9 cellular contexts compared by ENCODE assay signal in the genomic region with DNA sequence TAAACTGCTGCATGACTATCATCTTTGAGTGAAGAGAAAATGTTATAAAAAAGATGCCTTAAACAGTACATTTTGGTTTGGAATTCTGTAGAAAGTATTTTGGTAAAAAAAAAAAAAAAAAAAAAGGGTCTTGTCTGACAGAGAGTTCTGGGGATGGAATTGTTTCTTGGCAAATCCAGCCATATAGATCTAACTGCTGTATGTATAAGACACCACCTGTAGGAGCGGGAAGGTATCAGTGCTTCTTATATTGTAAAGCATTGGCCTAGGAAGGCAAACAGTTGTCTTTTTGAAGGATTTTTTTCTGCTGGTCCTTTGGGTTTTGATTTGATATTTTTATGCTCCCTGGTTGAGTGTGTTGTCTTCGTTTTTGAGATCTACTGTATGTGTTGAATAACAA. TPM values are rescaled to one million over a fixed set of nuclear protein-coding genes. Genes with fewer than 3 reads are reported as not detected.
DNase-seq lines count a peak whose midpoint lies in the region; ATAC-seq and TF ChIP-seq lines count a peak whose summit lies in the region.
"Had no signal": no experiment of that assay in that cellular context is flagged by ENCODE, and none has a peak within 500 bp of the region (broad histone marks: within the 10 kb centered on the region; RNA-seq: fewer than 3 reads in every experiment).

No MANE protein-coding gene starts in this region.

- no peak for ATAC-seq in activated CD8-positive, alpha-beta memory T cell treated with anti-CD3 and anti-CD28 coated beads, Interleukin-2, amount 10 ng/mL, durations not matched to agents 7 days and 5 days
- ATAC-seq in IMR-90 (ENCODE audit: low read depth): no peak
- no peak for ATAC-seq in activated naive CD8-positive, alpha-beta T cell treated with anti-CD3 and anti-CD28 coated beads, Interleukin-2, amount 10 ng/mL, durations not matched to agents 7 days and 5 days (ENCODE audit: low read depth)

- no peak overlapping the region for H4K5ac ChIP-seq in IMR-90 (ENCODE audit: low read depth, low read length)

- peaks cover 8% of the 10 kb centered on the region for H3K4me1 ChIP-seq in IMR-90 (ENCODE audit: control insufficient read depth, insufficient read depth, low read length)

- CTCF ChIA-PET in activated CD8-positive, alpha-beta memory T cell treated with anti-CD3 and anti-CD28 coated beads, Interleukin-2, amount 10 ng/mL, durations not matched to agents 7 days and 5 days (lab: Charles Lee): interaction anchor here (0.7 to 12.4 kb wide), 3 partner anchors 17 to 38 kb away, joined by 3 to 130 read pairs (median 3); no protein-coding TSS in a partner anchor
- CTCF ChIA-PET in IMR-90 (lab: Yijun Ruan, JAX): interaction anchor here (0.6 to 5.1 kb wide), 2 partner anchors 28 to 267 kb away, joined by 5 to 31 read pairs; no protein-coding TSS in a partner anchor

- H3K27me3 Mint-ChIP-seq in activated CD8-positive, alpha-beta memory T cell treated with anti-CD3 and anti-CD28 coated beads, Interleukin-2, amount 10 ng/mL, durations not matched to agents 7 days and 5 days: peaks cover 9% of the 10 kb centered on the region
- peaks cover 8% of the 10 kb centered on the region for H3K27me3 Mint-ChIP-seq in activated naive CD8-positive, alpha-beta T cell treated with anti-CD3 and anti-CD28 coated beads, Interleukin-2, amount 10 ng/mL, durations not matched to agents 7 days and 5 days
- peaks cover 64% of the 10 kb centered on the region for H3K27me3 Mint-ChIP-seq in nephron (ENCODE audit: low read depth)

- H4K91ac ChIP-seq in IMR-90 (ENCODE audit: insufficient read depth, low read depth, low read length): no peak overlapping the region

- peak overlapping the region; percentile 19; the same call in 1 of the 2 replicates for H3K4me2 ChIP-seq in IMR-90 (ENCODE audit: low read depth, low read length)

- POLR2A ChIA-PET in IMR-90 (lab: Charles Lee; ENCODE audit: unreplicated experiment): no interaction called here
- POLR2A ChIA-PET in activated naive CD8-positive, alpha-beta T cell treated with anti-CD3 and anti-CD28 coated beads, Interleukin-2, amount 10 ng/mL, durations not matched to agents 7 days and 5 days (lab: Charles Lee): interaction anchor here (2.1 kb wide), 1 partner anchor 9 kb away, joined by 6 read pairs; no protein-coding TSS in a partner anchor

- H3K4ac ChIP-seq in IMR-90 (ENCODE audit: low read depth, low read length): no peak overlapping the region

- H3K56ac ChIP-seq in IMR-90 (ENCODE audit: extremely low read depth, insufficient read depth, low read length): no peak overlapping the region

- H3K9me1 ChIP-seq in IMR-90 (ENCODE audit: insufficient read depth, low read length): 0 out of 2 replicates have a peak, but pooled peaks cover 6% of the 10 kb centered on the region

- no peak overlapping the region for H2BK20ac ChIP-seq in IMR-90 (ENCODE audit: low read depth, low read length)

- no peak overlapping the region for H4K8ac ChIP-seq in IMR-90 (ENCODE audit: low read depth in 2 of 2, low read length in 2 of 2)

- no peak overlapping the region for H3K18ac ChIP-seq in IMR-90 (ENCODE audit: low read depth, low read length)

- no TSS peak for BruUV-seq in IMR-90 (replicated peaks; lab: Mats Ljungman, UMichigan)

- H3K14ac ChIP-seq in IMR-90 (replicated peaks; ENCODE audit: low read depth, low read length): no peak overlapping the region

- no peak overlapping the region; the same call in 1 of the 2 replicates for H3K23ac ChIP-seq in IMR-90 (ENCODE audit: low read depth, low read length)

- no peak overlapping the region for H2AK5ac ChIP-seq in IMR-90 (ENCODE audit: low read depth, low read length)

- peaks cover 50% of the 10 kb centered on the region for H3K4me1 Mint-ChIP-seq in activated CD8-positive, alpha-beta memory T cell treated with anti-CD3 and anti-CD28 coated beads, Interleukin-2, amount 10 ng/mL, durations not matched to agents 7 days and 5 days
- H3K4me1 Mint-ChIP-seq in activated naive CD8-positive, alpha-beta T cell treated with anti-CD3 and anti-CD28 coated beads, Interleukin-2, amount 10 ng/mL, durations not matched to agents 7 days and 5 days: peaks cover 44% of the 10 kb centered on the region
- peaks cover 35% of the 10 kb centered on the region for H3K4me1 Mint-ChIP-seq in nephron

- H3K9me3 ChIP-seq in IMR-90 (ENCODE audit: control insufficient read depth, insufficient read depth, low read length): no peaks in the 10 kb centered on the region

- WGBS in IMR-90 (ENCODE audit: extremely low coverage in 2 of 2, insufficient read length in 1 of 2), 2 experiments: no CpG with 5 or more reads among the region's 2 CpGs

- no peak overlapping the region for H3K4me3 ChIP-seq in IMR-90 (ENCODE audit: insufficient read depth, low read depth, low read length)

- H3K27ac Mint-ChIP-seq in activated CD8-positive, alpha-beta memory T cell treated with anti-CD3 and anti-CD28 coated beads, Interleukin-2, amount 10 ng/mL, durations not matched to agents 7 days and 5 days: no peak overlapping the region
- no peak overlapping the region for H3K27ac Mint-ChIP-seq in activated naive CD8-positive, alpha-beta T cell treated with anti-CD3 and anti-CD28 coated beads, Interleukin-2, amount 10 ng/mL, durations not matched to agents 7 days and 5 days
- no peak overlapping the region for H3K27ac Mint-ChIP-seq in nephron

- H2BK120ac ChIP-seq in IMR-90 (ENCODE audit: low read depth, low read length): no peak overlapping the region

- TF ChIP-seq RAD21 in IMR-90 (IDR thresholded peaks at IDR 0.05; ENCODE audit: low read length): no peak

- H2AK9ac ChIP-seq in IMR-90 (replicated peaks; ENCODE audit: low read depth, low read length, poor library complexity): no peak overlapping the region

- H3K27me3 ChIP-seq in IMR-90 (ENCODE audit: control insufficient read depth, insufficient read depth, low read length): no peaks in the 10 kb centered on the region

- H3K36me3 Mint-ChIP-seq in activated CD8-positive, alpha-beta memory T cell treated with anti-CD3 and anti-CD28 coated beads, Interleukin-2, amount 10 ng/mL, durations not matched to agents 7 days and 5 days: peaks cover 7% of the 10 kb centered on the region
- H3K36me3 Mint-ChIP-seq in activated naive CD8-positive, alpha-beta T cell treated with anti-CD3 and anti-CD28 coated beads, Interleukin-2, amount 10 ng/mL, durations not matched to agents 7 days and 5 days: peaks cover 7% of the 10 kb centered on the region
- peaks cover 4% of the 10 kb centered on the region for H3K36me3 Mint-ChIP-seq in nephron (ENCODE audit: low read depth)

- dilution Hi-C loops in IMR-90 (cut with HindIII; ENCODE audit: low sequenced_read_pairs, unreplicated experiment): no loop called here

- no peak overlapping the region for H2AFZ ChIP-seq in IMR-90 (replicated peaks; ENCODE audit: low read length, poor library complexity)

- H3K27ac ChIP-seq in IMR-90 (ENCODE audit: insufficient read depth, low read length) (no peak overlapping the region), caudate nucleus (ENCODE audit: low read depth, low read length) (no peak overlapping the region)

- no peak overlapping the region for H2BK15ac ChIP-seq in IMR-90 (ENCODE audit: low read depth, low read length)

- H3K4me3 Mint-ChIP-seq in activated CD8-positive, alpha-beta memory T cell treated with anti-CD3 and anti-CD28 coated beads, Interleukin-2, amount 10 ng/mL, durations not matched to agents 7 days and 5 days: peak overlapping the region; percentile 28
- peak overlapping the region; percentile 41 for H3K4me3 Mint-ChIP-seq in activated naive CD8-positive, alpha-beta T cell treated with anti-CD3 and anti-CD28 coated beads, Interleukin-2, amount 10 ng/mL, durations not matched to agents 7 days and 5 days
- peak overlapping the region; percentile 40 to 63 (median 53) for H3K4me3 Mint-ChIP-seq in nephron

- no peak for TF ChIP-seq POLR2A in IMR-90 (IDR thresholded peaks at IDR 0.05; ENCODE audit: low read depth, low read length)

- TF ChIP-seq CTCF in IMR-90 (conservative IDR thresholded peaks at IDR 0.05; ENCODE audit: low read depth, low read length): no peak
- TF ChIP-seq CTCF in nephron (IDR thresholded peaks at IDR 0.05; ENCODE audit: unreplicated experiment in 3 of 3): no peak

- peaks cover 14 to 66% of the 10 kb centered on the region in 2 experiments for H3K79me1 ChIP-seq in IMR-90 (ENCODE audit: low read depth in 1 of 2, low read length in 2 of 2)

- H2BK5ac ChIP-seq in IMR-90 (ENCODE audit: low read depth, low read length, poor library complexity, severe bottlenecking): no peak overlapping the region

- no peaks in the 10 kb centered on the region for H3K9me3 Mint-ChIP-seq in activated CD8-positive, alpha-beta memory T cell treated with anti-CD3 and anti-CD28 coated beads, Interleukin-2, amount 10 ng/mL, durations not matched to agents 7 days and 5 days (ENCODE audit: low read depth)
- H3K9me3 Mint-ChIP-seq in activated naive CD8-positive, alpha-beta T cell treated with anti-CD3 and anti-CD28 coated beads, Interleukin-2, amount 10 ng/mL, durations not matched to agents 7 days and 5 days: no peaks in the 10 kb centered on the region
- H3K9me3 Mint-ChIP-seq in nephron: no peaks in the 10 kb centered on the region

- in situ Hi-C loops in IMR-90 (cut with MboI; ENCODE audit: low sequenced_read_pairs): loop anchor here (25.0 kb wide), 1 partner anchor 479 kb away; the partner anchor contains the start of gene CXXC5

- no peak for DNase-seq in activated CD8-positive, alpha-beta memory T cell treated with anti-CD3 and anti-CD28 coated beads, Interleukin-2, amount 10 ng/mL, durations not matched to agents 7 days and 5 days
- no peak for DNase-seq in activated CD8-positive, alpha-beta memory T cell treated with anti-CD3 and anti-CD28 coated beads, Interleukin-2, amount 50 U/mL, for 48 hours
- DNase-seq in IMR-90: no peak
- DNase-seq in activated naive CD8-positive, alpha-beta T cell treated with anti-CD3 and anti-CD28 coated beads, Interleukin-2, amount 10 ng/mL, durations not matched to agents 7 days and 5 days: no peak
- no peak for DNase-seq in caudate nucleus (lab: John Stamatoyannopoulos, UW)
- DNase-seq in UCSD-AML1 (lab: John Stamatoyannopoulos, UW; ENCODE audit: unreplicated experiment): no peak
- DNase-seq in middle frontal gyrus (ENCODE audit: extremely low spot score, low spot score): no peak
- DNase-seq: T-helper 9 cell had no signal

- peaks cover 2% of the 10 kb centered on the region; the same call in 1 of the 2 replicates for H3K36me3 ChIP-seq in IMR-90 (ENCODE audit: control insufficient read depth, insufficient read depth, low read length)

- intact Hi-C loops in IMR-90 (cut with micrococcal nuclease): no loop called here

- H4K20me1 ChIP-seq in IMR-90 (ENCODE audit: insufficient read depth, low read length): peaks cover 42% of the 10 kb centered on the region

- no peak overlapping the region for H3K9ac ChIP-seq in IMR-90 (ENCODE audit: low read depth, low read length)

RNA-seq across cellular contexts. Expression of gene PURA, which starts 2.8 kb away (rescaled TPM):
- total RNA-seq in activated CD8-positive, alpha-beta memory T cell treated with anti-CD3 and anti-CD28 coated beads, Interleukin-2, amount 10 ng/mL, durations not matched to agents 7 days and 5 days: 10 to 100 TPM; 12.3 to 15.4 TPM
- total RNA-seq in IMR-90 (2012; rRNA removed): 5.6 and 13.9 TPM in 2 replicates
- 3.8 TPM in 2 replicates for polyA plus RNA-seq in IMR-90 (2012; rRNA removed)
- polyA plus RNA-seq in IMR-90 (2012; cell fraction: cytosol; rRNA removed): 2.7 and 5.0 TPM in 2 replicates
- polyA plus RNA-seq in IMR-90 (2012; cell fraction: nucleus; rRNA removed; ENCODE audit: low replicate concordance): 3.0 and 3.1 TPM in 2 replicates
- total RNA-seq in activated naive CD8-positive, alpha-beta T cell treated with anti-CD3 and anti-CD28 coated beads, Interleukin-2, amount 10 ng/mL, durations not matched to agents 7 days and 5 days: 10 to 100 TPM; 19.8 TPM

RNA-seq across cellular contexts. Expression of gene IGIP, which starts 9.0 kb away (rescaled TPM):
- 1 to 10 TPM; 2.9 to 3.4 TPM for total RNA-seq in activated CD8-positive, alpha-beta memory T cell treated with anti-CD3 and anti-CD28 coated beads, Interleukin-2, amount 10 ng/mL, durations not matched to agents 7 days and 5 days
- total RNA-seq in IMR-90 (2012; rRNA removed): 5.0 and 6.7 TPM in 2 replicates
- 0.83 and 1.2 TPM in 2 replicates for polyA plus RNA-seq in IMR-90 (2012; rRNA removed)
- 0.16 and 0.32 TPM in 2 replicates for polyA plus RNA-seq in IMR-90 (2012; cell fraction: cytosol; rRNA removed)
- 0.65 and 4.4 TPM in 2 replicates for polyA plus RNA-seq in IMR-90 (2012; cell fraction: nucleus; rRNA removed; ENCODE audit: low replicate concordance)
- total RNA-seq in activated naive CD8-positive, alpha-beta T cell treated with anti-CD3 and anti-CD28 coated beads, Interleukin-2, amount 10 ng/mL, durations not matched to agents 7 days and 5 days: 1 to 10 TPM; 6.9 to 7.3 TPM

RNA-seq across cellular contexts. Expression of gene CYSTM1, which starts 58.3 kb away (rescaled TPM):
- total RNA-seq in activated CD8-positive, alpha-beta memory T cell treated with anti-CD3 and anti-CD28 coated beads, Interleukin-2, amount 10 ng/mL, durations not matched to agents 7 days and 5 days: 10 to 100 TPM; 16.8 to 23.0 TPM
- total RNA-seq in IMR-90 (2012; rRNA removed): 6.7 and 7.3 TPM in 2 replicates
- polyA plus RNA-seq in IMR-90 (2012; rRNA removed): 15.0 and 16.3 TPM in 2 replicates
- polyA plus RNA-seq in IMR-90 (2012; cell fraction: cytosol; rRNA removed): 19.3 and 25.4 TPM in 2 replicates
- polyA plus RNA-seq in IMR-90 (2012; cell fraction: nucleus; rRNA removed; ENCODE audit: low replicate concordance): 3.4 and 8.3 TPM in 2 replicates
- total RNA-seq in activated naive CD8-positive, alpha-beta T cell treated with anti-CD3 and anti-CD28 coated beads, Interleukin-2, amount 10 ng/mL, durations not matched to agents 7 days and 5 days: 10 to 100 TPM; 12.1 to 13.5 TPM
